ENCODE assay signal across 32 cellular contexts in genomic region chr20:61857414-61857775, GRCh38.
"Had no signal": no experiment of that assay in that cellular context is flagged by ENCODE, and none has a peak within 500 bp of the region (broad histone marks: within the 10 kb centered on the region; RNA-seq: fewer than 3 reads in every experiment).

No MANE protein-coding gene starts in this region.

- H3K27ac ChIP-seq: adrenal gland, ascending aorta, body of pancreas, brain microvascular endothelial cell, breast epithelium, cardiac muscle cell had no signal

- H3K9me3 ChIP-seq: adrenal gland, ascending aorta, body of pancreas, breast epithelium had no signal

- ATAC-seq: activated naive CD4-positive, alpha-beta T cell treated with anti-CD3 and anti-CD28 coated beads, Interleukin-2, amount 50 U/mL, for 72 hours; activated T-cell treated with anti-CD3 and anti-CD28 coated beads, Interleukin-2, amount 50 U/mL, for 4 hours; activated T-cell treated with anti-CD3 and anti-CD28 coated beads, Interleukin-2, amount 50 U/mL, for 72 hours; activated T-helper 17 cell treated with anti-CD3 and anti-CD28 coated beads, Interleukin-2, amount 50 U/mL, for 72 hours; body of pancreas had no signal

- H3K27me3 ChIP-seq: adrenal gland, ascending aorta, body of pancreas, brain microvascular endothelial cell, cardiac muscle cell had no signal

- H3K4me1 ChIP-seq: adrenal gland, ascending aorta, body of pancreas, breast epithelium had no signal

- H3K4me3 ChIP-seq: adrenal gland, ascending aorta, body of pancreas, breast epithelium, cardiac muscle cell had no signal

- H3K36me3 ChIP-seq: adrenal gland, ascending aorta, brain microvascular endothelial cell, breast epithelium, cardiac muscle cell had no signal

- DNase-seq: activated effector memory CD4-positive, alpha-beta T cell treated with anti-CD3 and anti-CD28 coated beads, Interleukin-2, amount 50 U/mL, for 16 hours; activated effector memory CD4-positive, alpha-beta T cell treated with Interleukin-2 at 50 U/mL for 16 hours; activated gamma-delta T cell; activated gamma-delta T cell treated with Interleukin-2 at 50 U/mL for 16 hours; activated naive CD4-positive, alpha-beta T cell; activated naive CD4-positive, alpha-beta T cell treated with anti-CD3 and anti-CD28 coated beads for 36 hours; activated naive CD4-positive, alpha-beta T cell treated with anti-CD3 and anti-CD28 coated beads, Interleukin-2, amount 10 ng/mL, durations not matched to agents 7 days and 5 days; activated naive CD4-positive, alpha-beta T cell treated with Interleukin-2 at 50 U/mL for 16 hours; activated naive CD8-positive, alpha-beta T cell treated with anti-CD3 and anti-CD28 coated beads for 36 hours; activated naive CD8-positive, alpha-beta T cell treated with anti-CD3 and anti-CD28 coated beads, Interleukin-2, amount 10 ng/mL, durations not matched to agents 7 days and 5 days; activated naive CD8-positive, alpha-beta T cell treated with anti-CD3 and anti-CD28 coated beads, Interleukin-2, amount 50 U/mL, for 24 hours; activated T-cell treated with anti-CD3 and anti-CD28 coated beads for 4 hours; activated T-cell treated with anti-CD3 and anti-CD28 coated beads, Interleukin-2, amount 50 U/mL, for 1 hour; activated T-cell treated with anti-CD3 and anti-CD28 coated beads, Interleukin-2, amount 50 U/mL, for 24 hours; activated T-cell treated with anti-CD3 and anti-CD28 coated beads, Interleukin-2, amount 50 U/mL, for 4 hours; activated T-cell treated with anti-CD3 and anti-CD28 coated beads, Interleukin-2, amount 50 U/mL, for 48 hours; activated T-cell treated with anti-CD3 and anti-CD28 coated beads, Interleukin-2, amount 50 U/mL, for 72 hours; adrenal gland; amniotic stem cell; amygdala; anterior cingulate cortex; aorta; body of pancreas; brain microvascular endothelial cell; caudate nucleus; central memory CD4-positive, alpha-beta T cell; cerebellar nuclear complex had no signal
